Comparison of ENCODE assay signal across 23 cellular contexts in genomic region chr22:17347724-17348123, GRCh38. TPM values are rescaled to one million over a fixed set of nuclear protein-coding genes. Genes with fewer than 3 reads are reported as not detected.
DNase-seq lines count a peak whose midpoint lies in the region; ATAC-seq, FAIRE-seq and TF ChIP-seq lines count a peak whose summit lies in the region.
"Had no signal": no experiment of that assay in that cellular context is flagged by ENCODE, and none has a peak within 500 bp of the region (broad histone marks: within the 10 kb centered on the region; RNA-seq: fewer than 3 reads in every experiment).

No MANE protein-coding gene starts in this region.

- in situ Hi-C loops in HepG2 (cut with HindIII; ENCODE audit: extremely low pct_ligation_motif_present, low pct_unique_long_range_greater_than_20kb) = no loop called here

- H3K27me3 Mint-ChIP-seq in WTC11 (ENCODE audit: low read depth) = no peaks in the 10 kb centered on the region
- no peaks in the 10 kb centered on the region for H3K27me3 Mint-ChIP-seq in progenitor cell of endocrine pancreas

- no peak overlapping the region for H3K14ac ChIP-seq in H1 (ENCODE audit: insufficient read length)

- no peaks in the 10 kb centered on the region for H3K9me3 ChIP-seq in H1 (ENCODE audit: insufficient read depth in 2 of 2, low read depth in 1 of 2, low read length in 1 of 2)
- no peaks in the 10 kb centered on the region for H3K9me3 ChIP-seq in ascending aorta
- H3K9me3 ChIP-seq in HepG2 (ENCODE audit: low read length) = no peaks in the 10 kb centered on the region
- H3K9me3 ChIP-seq: BE2C had no signal

- no peak overlapping the region for H2BK15ac ChIP-seq in H1 (ENCODE audit: low read length)

- H3K23me2 ChIP-seq in H1 (ENCODE audit: low read depth, low read length) = no peaks in the 10 kb centered on the region

- CTCF ChIA-PET in WTC11 (lab: Charles Lee) (interaction anchor here (0.9 to 2.2 kb wide), 2 partner anchors 76 to 176 kb away, joined by 3 to 7 read pairs; no protein-coding TSS in a partner anchor), H1 (lab: Charles Lee; ENCODE audit: partially characterized antibody) (interaction anchor here (0.6 to 1.9 kb wide), 3 partner anchors 9 to 45 kb away, joined by 3 to 10 read pairs (median 7); no protein-coding TSS in a partner anchor), HepG2 (lab: Yijun Ruan, JAX; ENCODE audit: low intra/inter-chr PET ratio, low total read pairs) (no interaction called here)

- no peaks in the 10 kb centered on the region for H4K20me1 ChIP-seq in H1 (replicated peaks in 1 of 2; ENCODE audit: control insufficient read depth in 1 of 2, insufficient read depth in 2 of 2, low read length in 2 of 2)
- no peaks in the 10 kb centered on the region for H4K20me1 ChIP-seq in HepG2 (ENCODE audit: insufficient read depth, low read length)
- H4K20me1 ChIP-seq: BLaER1 treated with 17β-estradiol and CSF1 and Interleukin-3, amounts not matched to agents 10 nM and 100 nM had no signal

- TF ChIP-seq CTCF in C4-2B (conservative IDR thresholded peaks at IDR 0.05) (no peak), WTC11 (IDR thresholded peaks at IDR 0.05) (no peak), H1 (IDR thresholded peaks at IDR 0.05; ENCODE audit: control extremely low read depth in 1 of 3, insufficient read depth in 1 of 3, low read depth in 1 of 3, low read length in 3 of 3) (no peak), progenitor cell of endocrine pancreas (IDR thresholded peaks at IDR 0.05; ENCODE audit: unreplicated experiment) (no peak), ascending aorta (IDR thresholded peaks at IDR 0.05) (no peak), HepG2 (CRISPR knock-in tag; IDR thresholded peaks at IDR 0.05) (no peak)

- H3K4me1 Mint-ChIP-seq in WTC11 (peaks cover 7% of the 10 kb centered on the region), progenitor cell of endocrine pancreas (ENCODE audit: low read depth) (peaks cover 2% of the 10 kb centered on the region)

- no peaks in the 10 kb centered on the region; the same call in 1 of the 2 replicates for H3K9me3 Mint-ChIP-seq in WTC11
- H3K9me3 Mint-ChIP-seq in progenitor cell of endocrine pancreas (ENCODE audit: low read depth) = no peaks in the 10 kb centered on the region
- H3K9me3 Mint-ChIP-seq: CD4-positive, alpha-beta memory T cell; H9 had no signal

- TF ChIP-seq POLR2A in H1 (IDR thresholded peaks at IDR 0.05; ENCODE audit: control extremely low read depth in 1 of 2, low read depth in 2 of 2, low read length in 2 of 2) (no peak), HepG2 (IDR thresholded peaks at IDR 0.05; ENCODE audit: insufficient read depth in 1 of 2, low read depth in 2 of 2, low read length in 2 of 2) (no peak)

- POLR2A ChIA-PET in WTC11 (lab: Charles Lee) (no interaction called here), H1 (lab: Charles Lee; ENCODE audit: partially characterized antibody) (no interaction called here), HepG2 (lab: Yijun Ruan, JAX) (no interaction called here)

- 98% methylated on average over 11 of the region's 11 CpGs; no CpG with 5 or more reads in 1 of the 2 experiments for WGBS in H1 (ENCODE audit: extremely low coverage in 1 of 2, insufficient coverage in 1 of 2, insufficient read length in 1 of 2, insufficient replicate concordance in 2 of 2, low coverage in 1 of 2, low lambda C conversion rate in 2 of 2, missing lambda C conversion rate in 1 of 2), 2 experiments
- 75% methylated on average over 5 of the region's 11 CpGs for WGBS in HepG2 (ENCODE audit: low lambda C conversion rate)

- H3K27me3 ChIP-seq in H1 (replicated peaks in 1 of 4; ENCODE audit: control insufficient read depth in 3 of 4, extremely low read depth in 1 of 4, insufficient read depth in 3 of 4, low read length in 3 of 4) = no peaks in the 10 kb centered on the region
- no peaks in the 10 kb centered on the region for H3K27me3 ChIP-seq in ascending aorta
- no peaks in the 10 kb centered on the region for H3K27me3 ChIP-seq in HepG2 (ENCODE audit: control insufficient read depth in 1 of 2, insufficient read depth in 2 of 2, low read length in 2 of 2)
- H3K27me3 ChIP-seq: BE2C; BLaER1 treated with 17β-estradiol and CSF1 and Interleukin-3, amounts not matched to agents 10 nM and 100 nM had no signal

- H3K4me3 Mint-ChIP-seq in WTC11 = no peak overlapping the region
- H3K4me3 Mint-ChIP-seq in progenitor cell of endocrine pancreas (ENCODE audit: low read depth) = no peak overlapping the region
- H3K4me3 Mint-ChIP-seq: CD4-positive, alpha-beta memory T cell; H9 had no signal

- H2BK5ac ChIP-seq in H1 (ENCODE audit: low read depth, low read length) = no peak overlapping the region; the same call in 1 of the 2 replicates

- ATAC-seq in WTC11 = no peak
- ATAC-seq in GM19397 (IDR thresholded peaks at IDR 0.05; ENCODE audit: unreplicated experiment) = no peak
- ATAC-seq in HepG2 = no peak
- ATAC-seq: HCT116 had no signal

- H4K91ac ChIP-seq in H1 (replicated peaks; ENCODE audit: insufficient read length, low read length) = peak overlapping the region; percentile 18

- 0 out of 2 replicates have a peak overlapping the region, but pooled peaks have one; percentile 10 for H2BK20ac ChIP-seq in H1 (ENCODE audit: low read length)

- H3K4me2 ChIP-seq in H1 (ENCODE audit: insufficient read depth in 1 of 2, low read depth in 2 of 2, low read length in 2 of 2) = no peak overlapping the region
- no peak overlapping the region for H3K4me2 ChIP-seq in HepG2 (ENCODE audit: low read depth, low read length)
- H3K4me2 ChIP-seq: BLaER1 treated with 17β-estradiol and CSF1 and Interleukin-3, amounts not matched to agents 10 nM and 100 nM had no signal

- TF ChIP-seq EP300 in H1 (IDR thresholded peaks at IDR 0.05; ENCODE audit: borderline replicate concordance in 1 of 2, low read depth in 2 of 2, low read length in 2 of 2) = no peak
- no peak for TF ChIP-seq EP300 in HepG2 (IDR thresholded peaks at IDR 0.05; ENCODE audit: low read depth in 2 of 2, low read length in 2 of 2)
- TF ChIP-seq EP300 in HepG2 (CRISPR knock-in tag; IDR thresholded peaks at IDR 0.05; ENCODE audit: borderline replicate concordance) = no peak

- no peak overlapping the region for H3K4ac ChIP-seq in H1 (replicated peaks; ENCODE audit: insufficient read length, low read depth, low read length)

- FAIRE-seq in H1 (lab: Jason Lieb, UNC) (no peak), HepG2 (lab: Jason Lieb, UNC) (no peak)
- FAIRE-seq: A204.1, GM12891, GM19239 had no signal

- H3K9ac ChIP-seq in H1 (replicated peaks in 1 of 4; ENCODE audit: extremely low read depth in 1 of 4, low read depth in 3 of 4, low read length in 3 of 4) (no peak overlapping the region), HepG2 (ENCODE audit: insufficient read depth, low read depth, low read length) (no peak overlapping the region)
- H3K9ac ChIP-seq: BLaER1 treated with 17β-estradiol and CSF1 and Interleukin-3, amounts not matched to agents 10 nM and 100 nM had no signal

- no peaks in the 10 kb centered on the region for H3K79me1 ChIP-seq in H1 (ENCODE audit: low read depth, low read length)

- no peak overlapping the region for H4K5ac ChIP-seq in H1 (ENCODE audit: insufficient read length, low read depth, low read length)

- no TSS peak for BruUV-seq in HepG2 (replicated peaks; lab: Mats Ljungman, UMichigan)

- peak overlapping the region; percentile 40; the same call in 1 of the 2 replicates for H2BK12ac ChIP-seq in H1 (ENCODE audit: low read depth, low read length)

- H3K23ac ChIP-seq in H1 (ENCODE audit: insufficient read length) = no peak overlapping the region

- H3K79me2 ChIP-seq in H1 (ENCODE audit: control insufficient read depth in 1 of 2, insufficient read depth in 2 of 2, low read length in 2 of 2) (no peaks in the 10 kb centered on the region), HepG2 (ENCODE audit: insufficient read depth, low read length) (no peaks in the 10 kb centered on the region)

- H2AFZ ChIP-seq in H1 (ENCODE audit: low read length) = no peak overlapping the region
- H2AFZ ChIP-seq in HepG2 (ENCODE audit: low read length) = no peak overlapping the region

- H3K18ac ChIP-seq in H1 (ENCODE audit: extremely low read depth, low read length) = no peak overlapping the region

- H3K27ac Mint-ChIP-seq in WTC11 (0 out of 2 replicates have a peak overlapping the region, but pooled peaks have one; percentile 8), progenitor cell of endocrine pancreas (peak overlapping the region; percentile 37)
- H3K27ac Mint-ChIP-seq: CD4-positive, alpha-beta memory T cell; H9 had no signal

- H3K56ac ChIP-seq in H1 (replicated peaks; ENCODE audit: insufficient read length, low read depth, low read length) = no peak overlapping the region

- peak overlapping the region; percentile 1; the same call in 1 of the 2 replicates for H4K8ac ChIP-seq in H1 (ENCODE audit: extremely low read depth, insufficient read depth, low read length)

- TF ChIP-seq RAD21 in H1 (IDR thresholded peaks at IDR 0.05 in 1 of 2, conservative IDR thresholded peaks at IDR 0.05 in 1 of 2; ENCODE audit: low read depth in 2 of 2, low read length in 2 of 2) (no peak), HepG2 (CRISPR knock-in tag; IDR thresholded peaks at IDR 0.05) (no peak)

- H3K4me1 ChIP-seq in H1 (replicated peaks in 1 of 4; ENCODE audit: control insufficient read depth in 3 of 4, insufficient read depth in 4 of 4, low read length in 3 of 4) (no peaks in the 10 kb centered on the region), ascending aorta (no peaks in the 10 kb centered on the region), HepG2 (ENCODE audit: insufficient read depth, low read length) (no peaks in the 10 kb centered on the region)
- H3K4me1 ChIP-seq: BE2C had no signal

- H3K36me3 ChIP-seq in H1 (ENCODE audit: control insufficient read depth in 2 of 4, insufficient read depth in 4 of 4, low read length in 3 of 4) (no peaks in the 10 kb centered on the region), ascending aorta (no peaks in the 10 kb centered on the region), HepG2 (replicated peaks in 1 of 2; ENCODE audit: control insufficient read depth in 1 of 2, insufficient read depth in 2 of 2, low read length in 2 of 2) (no peaks in the 10 kb centered on the region)
- H3K36me3 ChIP-seq: BE2C; BLaER1 treated with 17β-estradiol and CSF1 and Interleukin-3, amounts not matched to agents 10 nM and 100 nM had no signal

- peak overlapping the region; percentile 26; the same call in 1 of the 2 replicates for H3K27ac ChIP-seq in C4-2B
- no peak overlapping the region for H3K27ac ChIP-seq in H1 (ENCODE audit: low read depth, low read length)
- H3K27ac ChIP-seq in ascending aorta = no peak overlapping the region
- H3K27ac ChIP-seq in HepG2 (ENCODE audit: extremely low read length, insufficient read depth, low read length) = no peak overlapping the region
- H3K27ac ChIP-seq: 22Rv1; BLaER1 treated with 17β-estradiol and CSF1 and Interleukin-3, amounts not matched to agents 10 nM and 100 nM had no signal

- intact Hi-C loops in ascending aorta (cut with DNase I) (no loop called here), HepG2 (cut with micrococcal nuclease; ENCODE audit: unreplicated experiment) (no loop called here)

- no peak overlapping the region for H2AK5ac ChIP-seq in H1 (ENCODE audit: low read depth, low read length)

- DNase-seq in WTC11 (ENCODE audit: low spot score) (no peak), H1 (ENCODE audit: low read depth in 1 of 2, low spot score in 2 of 2) (no peak), progenitor cell of endocrine pancreas (ENCODE audit: low spot score, unreplicated experiment) (no peak), ascending aorta (ENCODE audit: low spot score in 2 of 2) (no peak), NCI-H2227 treated with DMSO at 0.1 percent for 48 hours (lab: John Stamatoyannopoulos, UW) (no peak), HepG2 (ENCODE audit: low spot score) (no peak)
- DNase-seq: AML-193; BE2C; Calu3; CD4-positive, alpha-beta memory T cell; COR-L47; DMS53; GF-D8; H9 had no signal

- no peaks in the 10 kb centered on the region for H3K36me3 Mint-ChIP-seq in WTC11
- no peaks in the 10 kb centered on the region for H3K36me3 Mint-ChIP-seq in progenitor cell of endocrine pancreas (ENCODE audit: insufficient read depth)
- H3K36me3 Mint-ChIP-seq: CD4-positive, alpha-beta memory T cell had no signal

- no peak overlapping the region for H3K4me3 ChIP-seq in H1 (ENCODE audit: extremely low read depth in 1 of 4, insufficient read depth in 2 of 4, low read depth in 3 of 4, low read length in 4 of 4)
- H3K4me3 ChIP-seq in ascending aorta = no peak overlapping the region
- H3K4me3 ChIP-seq in HepG2 (replicated peaks in 1 of 3; ENCODE audit: insufficient read depth in 1 of 3, low read depth in 2 of 3, low read length in 3 of 3) = no peak overlapping the region
- H3K4me3 ChIP-seq: BLaER1 treated with 17β-estradiol and CSF1 and Interleukin-3, amounts not matched to agents 10 nM and 100 nM had no signal

- H2BK120ac ChIP-seq in H1 (replicated peaks; ENCODE audit: low read depth, low read length) = no peak overlapping the region

RNA-seq across cellular contexts. Expression of gene CECR2, which starts 21.5 kb away (rescaled TPM):
- total RNA-seq in WTC11 (2021) = 110 to 111 TPM (median 110 TPM) in 3 replicates
- total RNA-seq in H1 (2021; fragmentation: NEBNext Ultra II Directional; extraction: Animal tissue kit (Norgen Biotek cat#: 25700)) = 123 and 131 TPM in 2 replicates
- 18.3 and 22.2 TPM in 2 replicates for polyA plus RNA-seq in H1 (2011; rRNA removed)
- 17.7 TPM for polyA plus RNA-seq in H1 (2011; cell fraction: cytosol; rRNA removed)
- 41.9 TPM for polyA plus RNA-seq in H1 (2011; cell fraction: nucleus; rRNA removed)
- polyA plus RNA-seq in H1 (2012, experiment 1 of 2) = 35.3 to 44.8 TPM (median 42.0 TPM) in 4 replicates
- 5.8 TPM for polyA plus RNA-seq in H1 (2012, experiment 2 of 2)
- polyA plus RNA-seq in H1 (2013, experiment 1 of 2) = 33.3 TPM
- polyA plus RNA-seq in H1 (2013, experiment 2 of 2) = 30.9 TPM
- 55.8 and 66.8 TPM in 2 replicates for polyA minus RNA-seq in H1 (2011; rRNA and poly(A)+ RNA removed)
- polyA minus RNA-seq in H1 (2011; cell fraction: cytosol; rRNA and poly(A)+ RNA removed) = 60.4 TPM
- polyA minus RNA-seq in H1 (2011; cell fraction: nucleus; rRNA and poly(A)+ RNA removed) = 55.3 TPM
- 37.6 and 40.5 TPM in 2 replicates for total RNA-seq in progenitor cell of endocrine pancreas
- total RNA-seq in ascending aorta = 1.4 TPM
- total RNA-seq in HepG2 (2016; rRNA removed; fragmentation: Illumina TruSeq; extraction: Trizol) = not detected in 2 replicates
- not detected in 2 replicates for total RNA-seq in HepG2 (2016; cell fraction: cytosol; rRNA removed; fragmentation: Illumina TruSeq; extraction: Trizol; ENCODE audit: low read depth)
- not detected in 2 replicates for total RNA-seq in HepG2 (2016; cell fraction: insoluble cytoplasmic fraction; rRNA removed; fragmentation: Illumina TruSeq; extraction: Trizol)
- not detected in 2 replicates for total RNA-seq in HepG2 (2016; cell fraction: membrane; rRNA removed; fragmentation: Illumina TruSeq; extraction: Trizol)
- not detected in 2 replicates for total RNA-seq in HepG2 (2016; cell fraction: nucleus; rRNA removed; fragmentation: Illumina TruSeq; extraction: Trizol)
- 0.01 TPM in 1 of 2 replicates, not detected in the other for polyA plus RNA-seq in HepG2 (2011; rRNA removed)
- polyA plus RNA-seq in HepG2 (2011; cell fraction: cytosol; rRNA removed) = not detected in 2 replicates
- 0.03 and 0.05 TPM in 2 replicates for polyA plus RNA-seq in HepG2 (2011; cell fraction: nucleus; rRNA removed)
- polyA plus RNA-seq in HepG2 (2012) = not detected in 2 replicates
- polyA plus RNA-seq in HepG2 (2016; cell fraction: cytosol; fragmentation: Illumina TruSeq; extraction: Trizol; ENCODE audit: low read depth) = not detected in 2 replicates
- polyA plus RNA-seq in HepG2 (2016; cell fraction: insoluble cytoplasmic fraction; fragmentation: Illumina TruSeq; extraction: Trizol; ENCODE audit: low read depth) = not detected in 2 replicates
- polyA plus RNA-seq in HepG2 (2016; cell fraction: membrane; fragmentation: Illumina TruSeq; extraction: Trizol; ENCODE audit: low read depth) = not detected in 2 replicates
- not detected in 2 replicates for polyA plus RNA-seq in HepG2 (2016; cell fraction: nucleus; fragmentation: Illumina TruSeq; extraction: Trizol; ENCODE audit: insufficient read depth, low read depth)
- polyA minus RNA-seq in HepG2 (2011; rRNA and poly(A)+ RNA removed; ENCODE audit: low replicate concordance) = 0.02 and 0.04 TPM in 2 replicates
- not detected in 2 replicates for polyA minus RNA-seq in HepG2 (2011; cell fraction: cytosol; rRNA and poly(A)+ RNA removed)
- polyA minus RNA-seq in HepG2 (2011; cell fraction: nucleus; rRNA and poly(A)+ RNA removed) = not detected in 2 replicates
- total RNA-seq: CD4-positive, alpha-beta memory T cell had no signal
- polyA plus RNA-seq: AG04450; CD4-positive, alpha-beta memory T cell had no signal

Comparison
In these comparisons a context has a peak if more than half of its experiments do, and no peak if none do; other contexts are left out.
1. RNA of gene CECR2, which starts 21.5 kb away (total RNA-seq): 123 to 131 TPM in H1, 110 to 111 TPM in WTC11 and 37.6 to 40.5 TPM in progenitor cell of endocrine pancreas; 1.4 TPM in ascending aorta (single experiment) and not detected in HepG2; every median in the first group is over 10 times any median in the second.